14 cellular contexts compared by ENCODE assay signal in genomic region chr18:49907346-49907929, GRCh38.
DNase-seq lines count a peak whose midpoint lies in the region; ATAC-seq and TF ChIP-seq lines count a peak whose summit lies in the region.
"Had no signal": no experiment of that assay in that cellular context is flagged by ENCODE, and none has a peak within 500 bp of the region (broad histone marks: within the 10 kb centered on the region; RNA-seq: fewer than 3 reads in every experiment).

No MANE protein-coding gene starts in this region.

- H3K27ac ChIP-seq in RWPE1 (no peak overlapping the region), WERI-Rb-1 (no peak overlapping the region)
- H3K27ac ChIP-seq: SJSA1 had no signal

- peak; percentile 66 for ATAC-seq in left lobe of liver
- ATAC-seq: naive thymus-derived CD4-positive, alpha-beta T cell had no signal

- no peak overlapping the region for H3K4me3 ChIP-seq in WERI-Rb-1 (ENCODE audit: low read depth, low read length)
- H3K4me3 ChIP-seq: SJSA1 had no signal

- POLR2A ChIA-PET in RWPE1 (lab: Yijun Ruan, JAX; ENCODE audit: low non-redundant PET) = no interaction called here

- TF ChIP-seq CTCF in RWPE1 (conservative IDR thresholded peaks at IDR 0.05; ENCODE audit: low read depth) = no peak
- no peak for TF ChIP-seq CTCF in WERI-Rb-1 (IDR thresholded peaks at IDR 0.05; ENCODE audit: low read depth, low read length)

- DNase-seq in Caki2 (ENCODE audit: low read depth) = peak; percentile 28
- peak; percentile 19 for DNase-seq in NCI-H1105 (lab: John Stamatoyannopoulos, UW)
- DNase-seq in astrocyte of the hippocampus (ENCODE audit: low read depth, low spot score) = peak; percentile 58
- DNase-seq in left lobe of liver (ENCODE audit: low spot score) = no peak
- no peak for DNase-seq in activated gamma-delta T cell treated with Interleukin-2 at 50 U/mL for 16 hours
- no peak for DNase-seq in RWPE1 (ENCODE audit: low spot score)
- DNase-seq in SKM-1 treated with dmso at 0.1 percent for 144 hours (lab: John Stamatoyannopoulos, UW; ENCODE audit: unreplicated experiment) = no peak
- DNase-seq in WERI-Rb-1 = no peak
- DNase-seq: central memory CD4-positive, alpha-beta T cell; hypothalamus; naive thymus-derived CD4-positive, alpha-beta T cell; NCI-H1436 treated with DMSO at 0.1 percent for 48 hours; stimulated activated CD4-positive, alpha-beta T cell treated with anti-CD3 and anti-CD28 coated beads, Interleukin-4, amount 100 ng/mL, for 1 hour had no signal

- in situ Hi-C loops in Caki2 (cut with HindIII; ENCODE audit: low pct_unique_long_range_greater_than_20kb, low sequenced_read_pairs) = no loop called here

- CTCF ChIA-PET in RWPE1 (lab: Yijun Ruan, JAX) = no interaction called here

- H3K9me3 ChIP-seq in WERI-Rb-1 (ENCODE audit: severe bottlenecking) = peaks cover 2% of the 10 kb centered on the region
- H3K9me3 ChIP-seq: SJSA1 had no signal

- no peaks in the 10 kb centered on the region for H3K36me3 ChIP-seq in WERI-Rb-1
- H3K36me3 ChIP-seq: SJSA1 had no signal

- no peaks in the 10 kb centered on the region for H3K27me3 ChIP-seq in WERI-Rb-1 (ENCODE audit: insufficient read depth, low read depth, severe bottlenecking)
- H3K27me3 ChIP-seq: SJSA1 had no signal

Comparison
In these comparisons a context has a peak if more than half of its experiments do, and no peak if none do; other contexts are left out.
1. DNase-seq: peak in Caki2 (single experiment), NCI-H1105 (single experiment) and astrocyte of the hippocampus (single experiment); none in left lobe of liver (single experiment), activated gamma-delta T cell treated with Interleukin-2 at 50 U/mL for 16 hours (single experiment), RWPE1 (single experiment), SKM-1 treated with dmso at 0.1 percent for 144 hours (single experiment) and WERI-Rb-1 (single experiment).